In genomic region chr15:51982013-51982769, GRCh38 we compare ENCODE assay signal across 8 cellular contexts. TPM values are rescaled to one million over a fixed set of nuclear protein-coding genes. Genes with fewer than 3 reads are reported as not detected.
DNase-seq lines count a peak whose midpoint lies in the region; ATAC-seq, FAIRE-seq and TF ChIP-seq lines count a peak whose summit lies in the region.

No MANE protein-coding gene starts in this region.

- FAIRE-seq in A204.1 (lab: Jason Lieb, UNC): peak; percentile 88

- peak; percentile 90 for ATAC-seq in HG02610 (IDR thresholded peaks at IDR 0.05; ENCODE audit: unreplicated experiment)
- peak; percentile 63 for ATAC-seq in left lobe of liver

- peak; percentile 90 for DNase-seq in MV-4-11 (lab: John Stamatoyannopoulos, UW)
- peak in 4 of 5 experiments; percentile 10 to 99 (median 37) for DNase-seq in T-helper 2 cell
- peak; percentile 91 to 92 for DNase-seq in cardiac fibroblast (ENCODE audit: low read depth in 2 of 2)
- DNase-seq in left lobe of liver (ENCODE audit: low spot score): no peak
- DNase-seq in stimulated activated CD8-positive, alpha-beta memory T cell treated with anti-CD3 and anti-CD28 coated beads, Interleukin-2, amount 100 ng/mL, for 48 hours (ENCODE audit: low read depth in 2 of 2): peak; percentile 23 to 41

- peak overlapping the region; percentile 31 for H3K4me3 ChIP-seq in GM12875 (ENCODE audit: low read depth, low read length)
- H3K4me3 ChIP-seq in cardiac fibroblast (replicated peaks in 1 of 2; ENCODE audit: low read depth in 2 of 2, low read length in 2 of 2): peak overlapping the region; percentile 26 to 33

- TF ChIP-seq CTCF in GM12875 (IDR thresholded peaks at IDR 0.05; ENCODE audit: borderline replicate concordance, insufficient read depth, low read depth, low read length) (peak; percentile 37; the same call in 1 of the 2 replicates), cardiac fibroblast (IDR thresholded peaks at IDR 0.05; ENCODE audit: low read depth, low read length) (peak; percentile 51)

RNA-seq across cellular contexts. Expression of gene LEO1, which starts 10.6 kb away (rescaled TPM):
- total RNA-seq in left lobe of liver: 10.1 TPM

RNA-seq across cellular contexts. Expression of gene MAPK6, which starts 36.8 kb away (rescaled TPM):
- 20.0 TPM for total RNA-seq in left lobe of liver
